In the genomic region with DNA sequence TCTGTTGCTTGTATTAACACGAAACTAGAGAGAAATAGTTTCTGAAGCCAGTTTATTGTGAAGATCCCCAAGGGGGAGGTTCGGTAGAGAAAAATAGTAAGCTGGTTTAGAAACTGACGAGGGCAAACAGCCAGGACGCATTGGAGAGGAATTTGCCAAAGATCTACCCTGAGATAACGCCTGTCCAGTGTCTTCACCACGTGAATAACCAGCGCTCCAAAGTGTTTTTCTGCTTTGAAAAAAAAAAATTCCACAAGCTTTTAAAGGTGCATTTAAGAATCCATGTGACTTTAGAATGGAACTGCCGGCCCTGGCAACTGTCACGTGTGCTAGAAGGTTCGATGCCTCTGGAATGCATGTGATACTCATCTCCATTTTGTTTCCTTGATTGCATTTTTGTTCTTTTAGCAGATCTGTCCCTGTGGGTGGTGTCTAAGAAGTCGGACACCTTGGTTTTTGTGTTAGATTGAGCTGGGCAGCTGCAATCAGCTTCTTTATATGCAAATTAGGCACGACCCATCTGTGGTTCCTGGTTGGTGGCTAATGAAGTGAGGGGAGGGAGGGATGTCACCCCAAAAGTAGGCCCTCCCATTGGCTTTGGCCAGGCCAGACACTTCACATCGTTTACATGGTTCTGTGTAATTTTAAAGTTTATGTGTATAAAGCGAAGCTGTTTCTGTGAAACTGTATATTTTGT, we compare ENCODE assay signal across 16 cellular contexts. TPM values are rescaled to one million over a fixed set of nuclear protein-coding genes. Genes with fewer than 3 reads are reported as not detected.
A peak's percentile ranks its signal among the peaks of the same experiment; 100 is the strongest.
DNase-seq lines count a peak whose midpoint lies in the region; ATAC-seq and TF ChIP-seq lines count a peak whose summit lies in the region.
"Had no signal": no experiment of that assay in that cellular context is flagged by ENCODE, and none has a peak within 500 bp of the region (broad histone marks: within the 10 kb centered on the region; RNA-seq: fewer than 3 reads in every experiment).

No MANE protein-coding gene starts in this region.

- H3K27me3 ChIP-seq in adrenal gland (no peaks in the 10 kb centered on the region), mesenchymal stem cell (ENCODE audit: control insufficient read depth in 1 of 2, insufficient read depth in 1 of 2, low read length in 2 of 2) (no peaks in the 10 kb centered on the region), vagina (no peaks in the 10 kb centered on the region)
- H3K27me3 ChIP-seq: left lung had no signal

- H3K14ac ChIP-seq in mesenchymal stem cell (ENCODE audit: low read length in 2 of 2) = no peak overlapping the region

- peak overlapping the region; percentile 10 to 95 (median 89) for H3K27ac ChIP-seq in adrenal gland
- H3K27ac ChIP-seq in mesenchymal stem cell (ENCODE audit: low read length, poor library complexity, severe bottlenecking) = no peak overlapping the region
- peak overlapping the region; percentile 74 for H3K27ac ChIP-seq in vagina

- H4K8ac ChIP-seq in mesenchymal stem cell (ENCODE audit: low read length) = no peak overlapping the region

- H2BK5ac ChIP-seq in mesenchymal stem cell (ENCODE audit: low read depth, low read length, poor library complexity, severe bottlenecking) = no peak overlapping the region

- H3K9me3 ChIP-seq in adrenal gland (replicated peaks in 1 of 3) (no peaks in the 10 kb centered on the region), mesenchymal stem cell (ENCODE audit: control insufficient read depth, low read length) (no peaks in the 10 kb centered on the region), vagina (no peaks in the 10 kb centered on the region)
- H3K9me3 ChIP-seq: Caco-2, left lung had no signal

- H3K23ac ChIP-seq in mesenchymal stem cell (ENCODE audit: low read length in 2 of 2) = no peak overlapping the region

- intact Hi-C loops in natural killer cell (cut with micrococcal nuclease) (no loop called here), adrenal gland (cut with DNase I) (no loop called here), vagina (cut with DNase I) (no loop called here), head of caudate nucleus (cut with DNase I) (loop anchor here (10.0 kb wide), 1 partner anchor 161 kb away; the partner anchor contains the start of gene CAMTA1)

- H3K4ac ChIP-seq in mesenchymal stem cell (ENCODE audit: low read depth in 1 of 2, low read length in 2 of 2) = no peak overlapping the region

- H3K4me1 Mint-ChIP-seq in natural killer cell = peaks cover 23 to 26% of the 10 kb centered on the region in 2 donors
- H3K4me1 Mint-ChIP-seq in natural killer cell treated with Interleukin-12 subunit alpha and Interleukin-12 subunit beta and Interleukin-15 and Interleukin-18, amount 100 ng/mL, for 72 hours (ENCODE audit: low read depth in 2 of 2) = peaks cover 25 to 27% of the 10 kb centered on the region in 2 donors

- no peak overlapping the region for H3K4me2 ChIP-seq in mesenchymal stem cell (ENCODE audit: low read length, poor library complexity, severe bottlenecking)

- H3K27me3 Mint-ChIP-seq in natural killer cell (ENCODE audit: low read depth in 2 of 2) = no peaks in the 10 kb centered on the region
- no peaks in the 10 kb centered on the region for H3K27me3 Mint-ChIP-seq in natural killer cell treated with Interleukin-12 subunit alpha and Interleukin-12 subunit beta and Interleukin-15 and Interleukin-18, amount 100 ng/mL, for 72 hours
- H3K27me3 Mint-ChIP-seq: activated CD4-positive, alpha-beta T cell treated with anti-CD3 and anti-CD28 coated beads for 36 hours; activated naive CD4-positive, alpha-beta T cell treated with anti-CD3 and anti-CD28 coated beads, Interleukin-2, amount 50 U/mL, for 24 hours; effector memory CD8-positive, alpha-beta T cell had no signal

- TF ChIP-seq CTCF in natural killer cell (IDR thresholded peaks at IDR 0.05) = no peak
- TF ChIP-seq CTCF in adrenal gland (IDR thresholded peaks at IDR 0.05) = no peak
- no peak for TF ChIP-seq CTCF in vagina (IDR thresholded peaks at IDR 0.05)

- H3K36me3 Mint-ChIP-seq in natural killer cell = no peaks in the 10 kb centered on the region
- no peaks in the 10 kb centered on the region for H3K36me3 Mint-ChIP-seq in natural killer cell treated with Interleukin-12 subunit alpha and Interleukin-12 subunit beta and Interleukin-15 and Interleukin-18, amount 100 ng/mL, for 72 hours

- H2AK5ac ChIP-seq in mesenchymal stem cell (ENCODE audit: low read length, severe bottlenecking) = no peak overlapping the region

- H3K79me1 ChIP-seq in mesenchymal stem cell (replicated peaks; ENCODE audit: low read length, poor library complexity, severe bottlenecking) = peaks cover 39% of the 10 kb centered on the region

- H4K91ac ChIP-seq in mesenchymal stem cell (ENCODE audit: low read length) = no peak overlapping the region

- H3K9ac ChIP-seq in mesenchymal stem cell (ENCODE audit: low read length) = peak overlapping the region; percentile 17

- H3K18ac ChIP-seq in mesenchymal stem cell (ENCODE audit: low read depth in 1 of 2, low read length in 2 of 2) = no peak overlapping the region

- H2BK12ac ChIP-seq in mesenchymal stem cell (ENCODE audit: low read length in 2 of 2) = no peak overlapping the region

- no peak overlapping the region for H2AFZ ChIP-seq in mesenchymal stem cell (ENCODE audit: low read depth, low read length)

- no peaks in the 10 kb centered on the region for H3K9me3 Mint-ChIP-seq in natural killer cell
- H3K9me3 Mint-ChIP-seq in natural killer cell treated with Interleukin-12 subunit alpha and Interleukin-12 subunit beta and Interleukin-15 and Interleukin-18, amount 100 ng/mL, for 72 hours = no peaks in the 10 kb centered on the region
- H3K9me3 Mint-ChIP-seq: activated naive CD4-positive, alpha-beta T cell treated with anti-CD3 and anti-CD28 coated beads, Interleukin-2, amount 50 U/mL, for 24 hours; effector memory CD8-positive, alpha-beta T cell had no signal

- H3K4me1 ChIP-seq in adrenal gland (replicated peaks in 1 of 2) (peaks cover 14 to 24% of the 10 kb centered on the region in 2 donors), mesenchymal stem cell (ENCODE audit: control insufficient read depth, insufficient read depth, low read depth, low read length) (peaks cover 16% of the 10 kb centered on the region), vagina (peaks cover 59% of the 10 kb centered on the region)
- H3K4me1 ChIP-seq: Caco-2 had no signal

- H3K36me3 ChIP-seq in adrenal gland (replicated peaks in 1 of 2) (peaks cover 0 to 39% of the 10 kb centered on the region in 2 donors), mesenchymal stem cell (ENCODE audit: control insufficient read depth in 1 of 2, insufficient read depth in 2 of 2, low read depth in 1 of 2, low read length in 2 of 2) (peaks cover 64 to 68% of the 10 kb centered on the region in 2 experiments), vagina (peaks cover 0 to 34% of the 10 kb centered on the region in 2 donors)

- no peak overlapping the region for H2BK120ac ChIP-seq in mesenchymal stem cell (ENCODE audit: low read depth, low read length)

- ATAC-seq in natural killer cell = no peak
- ATAC-seq in natural killer cell treated with Interleukin-12 subunit alpha and Interleukin-12 subunit beta and Interleukin-15 and Interleukin-18, amount 100 ng/mL, for 72 hours = no peak
- ATAC-seq: activated CD4-positive, alpha-beta T cell treated with anti-CD3 and anti-CD28 coated beads for 36 hours; effector memory CD8-positive, alpha-beta T cell; left lung; Right ventricle myocardium inferior had no signal

- DNase-seq in natural killer cell = no peak
- no peak for DNase-seq in natural killer cell treated with Interleukin-12 subunit alpha and Interleukin-12 subunit beta and Interleukin-15 and Interleukin-18, amount 100 ng/mL, for 72 hours (ENCODE audit: low spot score)
- peak in 5 of 7 donors; percentile 54 to 83 (median 60) for DNase-seq in adrenal gland
- no peak for DNase-seq in mesenchymal stem cell
- DNase-seq in vagina (ENCODE audit: extremely low spot score in 2 of 2) = no peak
- no peak for DNase-seq in NCI-H524 (lab: John Stamatoyannopoulos, UW)
- no peak for DNase-seq in NCI-H526 treated with DMSO at 0.1 percent for 48 hours (lab: John Stamatoyannopoulos, UW)
- no peak for DNase-seq in head of caudate nucleus
- DNase-seq: activated CD4-positive, alpha-beta T cell treated with anti-CD3 and anti-CD28 coated beads for 36 hours; activated T-cell treated with anti-CD3 and anti-CD28 coated beads for 4 hours; Caco-2; effector memory CD8-positive, alpha-beta T cell; left lung; NCI-H1105 had no signal

- TF ChIP-seq POLR2A in adrenal gland (IDR thresholded peaks at IDR 0.05) = no peak
- no peak for TF ChIP-seq POLR2A in vagina (IDR thresholded peaks at IDR 0.05)

- H3K4me3 Mint-ChIP-seq in natural killer cell = peak overlapping the region; percentile 59
- no peak overlapping the region for H3K4me3 Mint-ChIP-seq in natural killer cell treated with Interleukin-12 subunit alpha and Interleukin-12 subunit beta and Interleukin-15 and Interleukin-18, amount 100 ng/mL, for 72 hours
- H3K4me3 Mint-ChIP-seq: activated CD4-positive, alpha-beta T cell treated with anti-CD3 and anti-CD28 coated beads for 36 hours; activated naive CD4-positive, alpha-beta T cell treated with anti-CD3 and anti-CD28 coated beads, Interleukin-2, amount 50 U/mL, for 24 hours had no signal

- 64 to 79% (median 72%) methylated on average over 14 of the region's 14 CpGs for WGBS in adrenal gland, 4 donors
- 89% methylated on average over 14 of the region's 14 CpGs for WGBS in mesenchymal stem cell

- H2BK15ac ChIP-seq in mesenchymal stem cell (ENCODE audit: low read depth, poor library complexity, severe bottlenecking) = no peak overlapping the region

- no peak overlapping the region for H3K27ac Mint-ChIP-seq in natural killer cell
- no peak overlapping the region for H3K27ac Mint-ChIP-seq in natural killer cell treated with Interleukin-12 subunit alpha and Interleukin-12 subunit beta and Interleukin-15 and Interleukin-18, amount 100 ng/mL, for 72 hours
- H3K27ac Mint-ChIP-seq: activated CD4-positive, alpha-beta T cell treated with anti-CD3 and anti-CD28 coated beads for 36 hours; activated naive CD4-positive, alpha-beta T cell treated with anti-CD3 and anti-CD28 coated beads, Interleukin-2, amount 50 U/mL, for 24 hours; effector memory CD8-positive, alpha-beta T cell had no signal

- no peak overlapping the region for H3K4me3 ChIP-seq in adrenal gland
- no peak overlapping the region for H3K4me3 ChIP-seq in mesenchymal stem cell (ENCODE audit: insufficient read depth in 1 of 2, low read depth in 1 of 2, low read length in 2 of 2)
- no peak overlapping the region for H3K4me3 ChIP-seq in vagina
- H3K4me3 ChIP-seq: left lung had no signal

RNA-seq across cellular contexts. Expression of gene THAP3, which starts 1.3 kb away (rescaled TPM):
- total RNA-seq in natural killer cell (10 to 100 TPM; 11.7 to 23.4 (median 23.1) TPM), adrenal gland (10 to 100 TPM; 16.2 to 45.6 (median 34.5) TPM), vagina (29.0 TPM)
- 10 to 100 TPM; 18.7 to 33.2 TPM for total RNA-seq in natural killer cell treated with Interleukin-12 subunit alpha and Interleukin-12 subunit beta and Interleukin-15 and Interleukin-18, amount 100 ng/mL, for 72 hours
- polyA plus RNA-seq in adrenal gland = 10 to 100 TPM; 11.1 to 65.6 (median 37.6) TPM
- 13.9 TPM for polyA plus RNA-seq in mesenchymal stem cell (2013, experiment 1 of 2)
- polyA plus RNA-seq in mesenchymal stem cell (2013, experiment 2 of 2) = 12.8 TPM

RNA-seq across cellular contexts. Expression of gene PHF13, which starts 9.9 kb away (rescaled TPM):
- total RNA-seq in natural killer cell = 10 to 100 TPM in 2 of 3 donors, 1 to 10 TPM in 1; 7.3 to 14.2 (median 10.9) TPM
- total RNA-seq in natural killer cell treated with Interleukin-12 subunit alpha and Interleukin-12 subunit beta and Interleukin-15 and Interleukin-18, amount 100 ng/mL, for 72 hours = 10 to 100 TPM; 10.8 to 14.7 TPM
- 10 to 100 TPM in 7 of 8 donors, 1 to 10 TPM in 1; 8.7 to 20.1 (median 13.9) TPM for total RNA-seq in adrenal gland
- polyA plus RNA-seq in adrenal gland = 10 to 100 TPM in 2 of 3 donors, 1 to 10 TPM in 1; 4.7 to 14.8 (median 11.2) TPM
- polyA plus RNA-seq in mesenchymal stem cell (2013, experiment 1 of 2) = 16.0 TPM
- 15.7 TPM for polyA plus RNA-seq in mesenchymal stem cell (2013, experiment 2 of 2)
- 21.6 TPM for total RNA-seq in vagina

RNA-seq across cellular contexts. Expression of gene KLHL21, which starts 20.7 kb away (rescaled TPM):
- total RNA-seq in natural killer cell = 10 to 100 TPM; 23.5 to 37.8 (median 28.9) TPM
- total RNA-seq in natural killer cell treated with Interleukin-12 subunit alpha and Interleukin-12 subunit beta and Interleukin-15 and Interleukin-18, amount 100 ng/mL, for 72 hours = 10 to 100 TPM; 20.2 to 46.2 TPM
- 100 to 1,000 TPM in 2 of 8 donors, 10 to 100 TPM in 6; 34.2 to 108 (median 62.1) TPM for total RNA-seq in adrenal gland
- polyA plus RNA-seq in adrenal gland = 10 to 100 TPM; 11.7 to 19.1 (median 12.9) TPM
- polyA plus RNA-seq in mesenchymal stem cell (2013, experiment 1 of 2) = 10.4 TPM
- polyA plus RNA-seq in mesenchymal stem cell (2013, experiment 2 of 2) = 10.7 TPM
- 54.3 TPM for total RNA-seq in vagina

RNA-seq across cellular contexts. Expression of gene ZBTB48, which starts 43.6 kb away (rescaled TPM):
- total RNA-seq in natural killer cell = 10 to 100 TPM; 45.6 to 56.4 (median 54.0) TPM
- 10 to 100 TPM; 29.8 to 50.5 TPM for total RNA-seq in natural killer cell treated with Interleukin-12 subunit alpha and Interleukin-12 subunit beta and Interleukin-15 and Interleukin-18, amount 100 ng/mL, for 72 hours
- total RNA-seq in adrenal gland = 10 to 100 TPM in 7 of 8 donors, 1 to 10 TPM in 1; 9.5 to 50.9 (median 26.3) TPM
- polyA plus RNA-seq in adrenal gland = 100 to 1,000 TPM in 2 of 3 donors, 1 to 10 TPM in 1; 6.8 to 245 (median 186) TPM
- polyA plus RNA-seq in mesenchymal stem cell (2013, experiment 1 of 2) = 12.8 TPM
- polyA plus RNA-seq in mesenchymal stem cell (2013, experiment 2 of 2) = 11.6 TPM
- total RNA-seq in vagina = 9.1 TPM

Comparison
In these comparisons a context has a peak if more than half of its experiments do, and no peak if none do; other contexts are left out.
1. DNase-seq: peak in adrenal gland (5 of 7); none in natural killer cell (single experiment), natural killer cell treated with Interleukin-12 subunit alpha and Interleukin-12 subunit beta and Interleukin-15 and Interleukin-18, amount 100 ng/mL, for 72 hours (single experiment), mesenchymal stem cell (single experiment), vagina (0 of 2), NCI-H524 (0 of 2), NCI-H526 treated with DMSO at 0.1 percent for 48 hours (single experiment) and head of caudate nucleus (0 of 42).